ENCODE assay signal across 10 cellular contexts in genomic region chr4:107863850-107864371, GRCh38. TPM values are rescaled to one million over a fixed set of nuclear protein-coding genes. Genes with fewer than 3 reads are reported as not detected.
DNase-seq lines count a peak whose midpoint lies in the region; ATAC-seq and TF ChIP-seq lines count a peak whose summit lies in the region.
"Had no signal": no experiment of that assay in that cellular context is flagged by ENCODE, and none has a peak within 500 bp of the region (broad histone marks: within the 10 kb centered on the region; RNA-seq: fewer than 3 reads in every experiment).

No MANE protein-coding gene starts in this region.

- H3K4me3 Mint-ChIP-seq in activated T-cell treated with anti-CD3 and anti-CD28 coated beads, Interleukin-2, amount 50 U/mL, for 72 hours = no peak overlapping the region
- no peak overlapping the region for H3K4me3 Mint-ChIP-seq in naive thymus-derived CD8-positive, alpha-beta T cell
- H3K4me3 Mint-ChIP-seq: CD8-positive, alpha-beta memory T cell had no signal

- peaks cover 19% of the 10 kb centered on the region for H3K27me3 Mint-ChIP-seq in activated T-cell treated with anti-CD3 and anti-CD28 coated beads, Interleukin-2, amount 50 U/mL, for 72 hours (ENCODE audit: low read depth)
- H3K27me3 Mint-ChIP-seq in naive thymus-derived CD8-positive, alpha-beta T cell = peaks cover 4 to 32% (median 11%) of the 10 kb centered on the region in 5 donors

- H3K36me3 Mint-ChIP-seq in activated T-cell treated with anti-CD3 and anti-CD28 coated beads, Interleukin-2, amount 50 U/mL, for 72 hours (ENCODE audit: insufficient read depth in 2 of 2) = no peaks in the 10 kb centered on the region
- H3K36me3 Mint-ChIP-seq in naive thymus-derived CD8-positive, alpha-beta T cell = no peaks in the 10 kb centered on the region
- H3K36me3 Mint-ChIP-seq: CD8-positive, alpha-beta memory T cell had no signal

- intact Hi-C loops in thyroid gland (cut with DNase I) = no loop called here

- ATAC-seq in activated T-cell treated with anti-CD3 and anti-CD28 coated beads, Interleukin-2, amount 50 U/mL, for 72 hours (replicated peaks in 1 of 2) = peak; percentile 67 to 71
- no peak for ATAC-seq in GM21786 (IDR thresholded peaks at IDR 0.05; ENCODE audit: unreplicated experiment)
- no peak for ATAC-seq in naive thymus-derived CD8-positive, alpha-beta T cell

- TF ChIP-seq CTCF in thyroid gland (IDR thresholded peaks at IDR 0.05) = peak in 1 of 6 experiments; percentile 4

- H3K36me3 ChIP-seq in thyroid gland (no peaks in the 10 kb centered on the region), H7 (replicated peaks; ENCODE audit: control insufficient read depth, insufficient read depth, low read length) (no peaks in the 10 kb centered on the region)
- H3K36me3 ChIP-seq: MG63 had no signal

- H3K4me3 ChIP-seq in thyroid gland (replicated peaks in 1 of 3) (no peak overlapping the region), H7 (ENCODE audit: insufficient read depth, low read depth, low read length) (no peak overlapping the region)
- H3K4me3 ChIP-seq: MG63 had no signal

- DNase-seq in activated T-cell treated with anti-CD3 and anti-CD28 coated beads for 48 hours (ENCODE audit: low read depth) (peak; percentile 13), activated T-cell treated with anti-CD3 and anti-CD28 coated beads for 4 hours (no peak), inferior parietal cortex (ENCODE audit: extremely low spot score) (peak; percentile 29), thyroid gland (peak; percentile 70 to 76), H7 (no peak)
- DNase-seq in activated T-cell treated with anti-CD3 and anti-CD28 coated beads, Interleukin-2, amount 50 U/mL, for 72 hours = peak; percentile 41 to 42
- no peak for DNase-seq in naive thymus-derived CD8-positive, alpha-beta T cell
- DNase-seq: CD8-positive, alpha-beta memory T cell; MG63 had no signal

- H3K9me3 Mint-ChIP-seq in activated T-cell treated with anti-CD3 and anti-CD28 coated beads, Interleukin-2, amount 50 U/mL, for 72 hours = no peaks in the 10 kb centered on the region
- no peaks in the 10 kb centered on the region for H3K9me3 Mint-ChIP-seq in naive thymus-derived CD8-positive, alpha-beta T cell
- H3K9me3 Mint-ChIP-seq: CD8-positive, alpha-beta memory T cell had no signal

- no peak overlapping the region for H3K27ac ChIP-seq in thyroid gland

- 85% methylated on average over 2 of the region's 2 CpGs for WGBS in thyroid gland, 2 donors

- peaks cover 22% of the 10 kb centered on the region for H3K4me1 Mint-ChIP-seq in activated T-cell treated with anti-CD3 and anti-CD28 coated beads, Interleukin-2, amount 50 U/mL, for 72 hours (ENCODE audit: low read depth)
- H3K4me1 Mint-ChIP-seq in naive thymus-derived CD8-positive, alpha-beta T cell = no peaks in the 10 kb centered on the region
- H3K4me1 Mint-ChIP-seq: CD8-positive, alpha-beta memory T cell had no signal

- no peak overlapping the region for H3K27ac Mint-ChIP-seq in activated T-cell treated with anti-CD3 and anti-CD28 coated beads, Interleukin-2, amount 50 U/mL, for 72 hours
- no peak overlapping the region for H3K27ac Mint-ChIP-seq in naive thymus-derived CD8-positive, alpha-beta T cell
- H3K27ac Mint-ChIP-seq: CD8-positive, alpha-beta memory T cell had no signal

- peaks cover 6 to 11% of the 10 kb centered on the region in 2 donors for H3K4me1 ChIP-seq in thyroid gland

- no peaks in the 10 kb centered on the region for H3K9me3 ChIP-seq in thyroid gland
- H3K9me3 ChIP-seq: MG63 had no signal

- no peak for TF ChIP-seq POLR2A in thyroid gland (IDR thresholded peaks at IDR 0.05)

- H3K27me3 ChIP-seq in thyroid gland (no peaks in the 10 kb centered on the region), H7 (ENCODE audit: control insufficient read depth, insufficient read depth, low read length) (no peaks in the 10 kb centered on the region)
- H3K27me3 ChIP-seq: MG63 had no signal

- POLR2A ChIA-PET in naive thymus-derived CD8-positive, alpha-beta T cell (lab: Charles Lee) = no interaction called here

RNA-seq across cellular contexts. Expression of gene SGMS2, which starts 39.2 kb away (rescaled TPM):
- under 1 TPM; 0.22 to 0.42 TPM for total RNA-seq in activated T-cell treated with anti-CD3 and anti-CD28 coated beads, Interleukin-2, amount 50 U/mL, for 72 hours
- total RNA-seq in thyroid gland = 100 to 1,000 TPM in 2 of 4 donors, 10 to 100 TPM in 2; 46.5 to 224 (median 120) TPM
- 0.17 and 0.37 TPM in 2 replicates for total RNA-seq in H7 (2014; rRNA removed; shearing (Covaris generic))
- total RNA-seq in naive thymus-derived CD8-positive, alpha-beta T cell = not detected
- polyA plus RNA-seq in naive thymus-derived CD8-positive, alpha-beta T cell = under 1 TPM in 1 of 3 donors, not detected in 2; 0.05 TPM
- polyA plus RNA-seq: CD8-positive, alpha-beta memory T cell had no signal

Comparison
In these comparisons a context has a peak if more than half of its experiments do, and no peak if none do; other contexts are left out.
1. DNase-seq: peak in activated T-cell treated with anti-CD3 and anti-CD28 coated beads for 48 hours (single experiment), activated T-cell treated with anti-CD3 and anti-CD28 coated beads, Interleukin-2, amount 50 U/mL, for 72 hours (2 of 2), inferior parietal cortex (single experiment) and thyroid gland (2 of 2); none in activated T-cell treated with anti-CD3 and anti-CD28 coated beads for 4 hours (single experiment), H7 (single experiment) and naive thymus-derived CD8-positive, alpha-beta T cell (0 of 10).
2. ATAC-seq: peak in activated T-cell treated with anti-CD3 and anti-CD28 coated beads, Interleukin-2, amount 50 U/mL, for 72 hours (2 of 2); none in GM21786 (single experiment) and naive thymus-derived CD8-positive, alpha-beta T cell (0 of 2).
3. RNA of gene SGMS2, which starts 39.2 kb away (total RNA-seq): 46.5 to 224 TPM in thyroid gland; 0.22 to 0.42 TPM in activated T-cell treated with anti-CD3 and anti-CD28 coated beads, Interleukin-2, amount 50 U/mL, for 72 hours, 0.17 to 0.37 TPM in H7 and not detected in naive thymus-derived CD8-positive, alpha-beta T cell; every median in the first group is over 10 times any median in the second.